35 cellular contexts compared by ENCODE assay signal in genomic region chr22:26389125-26389524, GRCh38.
"Had no signal": no experiment of that assay in that cellular context is flagged by ENCODE, and none has a peak within 500 bp of the region (broad histone marks: within the 10 kb centered on the region; RNA-seq: fewer than 3 reads in every experiment).

No MANE protein-coding gene starts in this region.

- FAIRE-seq: astrocyte, TTC549 had no signal

- DNase-seq: activated B cell treated with CpG ODN at 0.5 μM for 24 hours; activated CD4-positive, alpha-beta memory T cell treated with anti-CD3 and anti-CD28 coated beads, Interleukin-2, amount 10 ng/mL, durations not matched to agents 7 days and 5 days; activated CD4-positive, alpha-beta T cell treated with anti-CD3 and anti-CD28 coated beads for 36 hours; activated CD4-positive, alpha-beta T cell treated with anti-CD3 and anti-CD28 coated beads for 48 hours; activated CD4-positive, alpha-beta T cell treated with anti-CD3 and anti-CD28 coated beads, Interleukin-2, amount 10 ng/mL, durations not matched to agents 7 days and 5 days; activated CD4-positive, alpha-beta T cell treated with anti-CD3 and anti-CD28 coated beads, Interleukin-2, amount 50 U/mL, for 48 hours; activated CD4-positive, CD25-positive, alpha-beta regulatory T cell treated with anti-CD3 and anti-CD28 coated beads, Interleukin-2, amount 50 U/mL, for 72 hours; activated CD8-positive, alpha-beta memory T cell treated with anti-CD3 and anti-CD28 coated beads for 24 hours; activated CD8-positive, alpha-beta memory T cell treated with anti-CD3 and anti-CD28 coated beads, Interleukin-2, amount 10 ng/mL, durations not matched to agents 7 days and 5 days; activated CD8-positive, alpha-beta T cell treated with anti-CD3 and anti-CD28 coated beads, Interleukin-2, amount 10 ng/mL, durations not matched to agents 7 days and 5 days; activated effector memory CD4-positive, alpha-beta T cell treated with anti-CD3 and anti-CD28 coated beads, Interleukin-2, amount 50 U/mL, for 16 hours; activated gamma-delta T cell treated with Interleukin-2 at 50 U/mL for 16 hours; activated naive CD4-positive, alpha-beta T cell; activated naive CD4-positive, alpha-beta T cell treated with anti-CD3 and anti-CD28 coated beads for 36 hours; activated naive CD4-positive, alpha-beta T cell treated with anti-CD3 and anti-CD28 coated beads, Interleukin-2, amount 50 U/mL, for 16 hours; activated naive CD8-positive, alpha-beta T cell treated with anti-CD3 and anti-CD28 coated beads for 36 hours; activated T-cell treated with anti-CD3 and anti-CD28 coated beads for 4 hours; activated T-cell treated with anti-CD3 and anti-CD28 coated beads, Interleukin-2, amount 50 U/mL, for 1 hour; activated T-cell treated with anti-CD3 and anti-CD28 coated beads, Interleukin-2, amount 50 U/mL, for 4 hours; activated T-cell treated with anti-CD3 and anti-CD28 coated beads, Interleukin-2, amount 50 U/mL, for 72 hours; adrenal gland; amniotic stem cell; aorta; body of pancreas; brain microvascular endothelial cell; central memory CD4-positive, alpha-beta T cell; T-helper 1 cell; T-helper 2 cell; T-helper 9 cell had no signal

- H3K27me3 ChIP-seq: body of pancreas, brain microvascular endothelial cell had no signal

- H3K4me1 ChIP-seq: adrenal gland, body of pancreas, breast epithelium had no signal

- H3K27ac ChIP-seq: adrenal gland, body of pancreas, brain microvascular endothelial cell, breast epithelium, VCaP had no signal

- H3K36me3 ChIP-seq: adrenal gland, brain microvascular endothelial cell, breast epithelium had no signal

- H3K9me3 ChIP-seq: adrenal gland, body of pancreas, breast epithelium had no signal

- ATAC-seq: activated CD4-positive, alpha-beta T cell treated with anti-CD3 and anti-CD28 coated beads for 36 hours; activated CD8-positive, alpha-beta memory T cell treated with anti-CD3 and anti-CD28 coated beads, Interleukin-2, amount 10 ng/mL, durations not matched to agents 7 days and 5 days; activated CD8-positive, alpha-beta T cell treated with anti-CD3 and anti-CD28 coated beads, Interleukin-2, amount 10 ng/mL, durations not matched to agents 7 days and 5 days; activated naive CD4-positive, alpha-beta T cell treated with anti-CD3 and anti-CD28 coated beads, Interleukin-2, amount 50 U/mL, for 72 hours; activated T-cell treated with anti-CD3 and anti-CD28 coated beads, Interleukin-2, amount 50 U/mL, for 4 hours; activated T-cell treated with anti-CD3 and anti-CD28 coated beads, Interleukin-2, amount 50 U/mL, for 72 hours; activated T-helper 17 cell treated with anti-CD3 and anti-CD28 coated beads, Interleukin-2, amount 50 U/mL, for 72 hours; body of pancreas had no signal

- H3K4me3 ChIP-seq: adrenal gland, body of pancreas, breast epithelium had no signal
